ENCODE assay signal across 8 cellular contexts in genomic region chr9:21558627-21559401, GRCh38.
DNase-seq lines count a peak whose midpoint lies in the region; ATAC-seq and TF ChIP-seq lines count a peak whose summit lies in the region.

No MANE protein-coding gene starts in this region.

- no peaks in the 10 kb centered on the region for H3K9me3 ChIP-seq in GM23248 (ENCODE audit: low read depth)
- H3K9me3 ChIP-seq in SK-N-MC (ENCODE audit: low read depth, low read length): no peaks in the 10 kb centered on the region
- no peaks in the 10 kb centered on the region for H3K9me3 ChIP-seq in ovary

- no peak for TF ChIP-seq EP300 in ovary (IDR thresholded peaks at IDR 0.05)

- H3K27me3 ChIP-seq in GM23248 (replicated peaks; ENCODE audit: insufficient read depth): no peaks in the 10 kb centered on the region
- H3K27me3 ChIP-seq in ovary: peaks cover 7% of the 10 kb centered on the region

- no peak for TF ChIP-seq CTCF in ovary (IDR thresholded peaks at IDR 0.05)

- peak overlapping the region; percentile 85 for H3K4me2 ChIP-seq in GM23248 (ENCODE audit: unreplicated experiment)

- H3K4me1 ChIP-seq in GM23248 (ENCODE audit: insufficient read depth) (peaks cover 29% of the 10 kb centered on the region), ovary (ENCODE audit: insufficient read depth) (peaks cover 4% of the 10 kb centered on the region)

- ATAC-seq in esophagus mucosa (peak; percentile 22), HG03097 (IDR thresholded peaks at IDR 0.05; ENCODE audit: low FRiP score, unreplicated experiment) (no peak), HG03469 (IDR thresholded peaks at IDR 0.05; ENCODE audit: unreplicated experiment) (no peak)

- H3F3A ChIP-seq in GM23248 (ENCODE audit: insufficient read depth): peaks cover 57% of the 10 kb centered on the region

- DNase-seq in EH (ENCODE audit: low read depth): peak; percentile 60
- peak; percentile 70 for DNase-seq in GM23248
- DNase-seq in SK-N-MC (ENCODE audit: low read depth, low spot score): no peak
- DNase-seq in ovary: no peak
- no peak for DNase-seq in SHP77 (lab: John Stamatoyannopoulos, UW)

- WGBS in GM23248 (ENCODE audit: low coverage in 1 of 2, low lambda C conversion rate in 2 of 2, missing lambda C conversion rate in 2 of 2), 2 experiments: 1% methylated on average over 15 to 40 of the region's 40 CpGs
- WGBS in ovary, 3 donors: 14 to 18% (median 15%) methylated on average over 28 to 40 of the region's 40 CpGs

- no peaks in the 10 kb centered on the region for H3K9me2 ChIP-seq in GM23248 (ENCODE audit: insufficient read depth)

- H3K27ac ChIP-seq in GM23248 (peak overlapping the region; percentile 84), SK-N-MC (no peak overlapping the region), ovary (no peak overlapping the region)

- H3K4me3 ChIP-seq in GM23248: peak overlapping the region; percentile 85
- peak overlapping the region; percentile 82 for H3K4me3 ChIP-seq in SK-N-MC
- peak overlapping the region; percentile 42 for H3K4me3 ChIP-seq in ovary

- intact Hi-C loops in ovary (cut with DNase I): no loop called here

- H3K36me3 ChIP-seq in GM23248 (ENCODE audit: low read depth): peaks cover 16% of the 10 kb centered on the region
- H3K36me3 ChIP-seq in SK-N-MC (ENCODE audit: insufficient read depth, low read length): no peaks in the 10 kb centered on the region
- H3K36me3 ChIP-seq in ovary: no peaks in the 10 kb centered on the region

- no peak for TF ChIP-seq POLR2A in ovary (IDR thresholded peaks at IDR 0.05)

- no peaks in the 10 kb centered on the region for H4K20me1 ChIP-seq in GM23248 (ENCODE audit: insufficient read depth)

- H2AFZ ChIP-seq in GM23248: peak overlapping the region; percentile 43

- in situ Hi-C loops in GM23248 (cut with MboI): no loop called here

- H3K9ac ChIP-seq in GM23248 (peak overlapping the region; percentile 91), SK-N-MC (ENCODE audit: insufficient read length) (peak overlapping the region; percentile 63)

- peaks cover 84% of the 10 kb centered on the region for H3K79me2 ChIP-seq in GM23248 (ENCODE audit: insufficient read depth)

Comparison
In these comparisons a context has a peak if more than half of its experiments do, and no peak if none do; other contexts are left out.
1. DNase-seq: peak in EH (single experiment) and GM23248 (single experiment); none in SK-N-MC (single experiment), ovary (0 of 5) and SHP77 (0 of 2).
2. Peak in every context shown above with its lines, with median percentiles within 50 percentile points of each other: H3K4me3 ChIP-seq.